ENCODE assay signal across 9 cellular contexts in the genomic region with DNA sequence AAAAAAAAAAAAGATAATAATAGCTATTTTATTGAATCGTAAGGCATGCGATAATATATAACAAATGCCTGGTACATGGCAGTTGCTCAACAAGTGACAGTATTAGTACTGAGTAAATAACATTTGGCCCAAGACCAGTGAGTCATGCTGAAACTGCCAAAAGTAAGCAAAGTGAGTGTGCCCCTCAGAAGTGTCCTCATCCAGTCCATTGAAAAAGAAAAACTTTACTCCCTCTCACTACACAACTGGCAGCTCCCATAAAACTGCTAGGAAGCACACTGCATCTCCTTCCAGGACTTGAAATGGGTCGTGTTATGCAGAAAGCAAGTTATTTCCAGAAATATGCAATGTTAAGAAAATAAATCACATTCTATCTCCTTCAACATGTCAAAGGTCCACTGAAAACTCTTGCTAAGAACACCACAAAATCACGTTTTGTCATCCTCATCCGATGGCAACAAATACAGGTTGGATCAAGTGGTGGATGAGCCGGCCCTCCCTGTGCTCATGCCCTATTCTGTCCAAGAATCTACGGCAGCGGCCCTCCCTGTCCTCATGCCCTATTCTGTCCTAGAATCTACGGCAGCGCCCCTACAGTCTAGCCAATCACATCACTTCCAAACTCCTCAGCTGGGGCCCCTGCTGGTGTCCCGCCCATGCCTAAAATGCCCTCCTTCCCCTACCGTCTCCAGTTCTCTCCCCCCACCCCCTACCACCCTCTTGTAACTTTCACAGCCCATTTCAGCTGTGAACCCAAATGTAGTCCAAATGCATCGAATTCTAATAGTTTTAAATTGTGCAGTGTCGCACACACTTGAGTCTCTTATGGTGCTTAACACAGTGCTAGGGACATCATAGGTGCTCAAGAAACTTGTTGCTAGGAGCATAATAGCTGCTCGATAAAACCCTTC. TPM values are rescaled to one million over a fixed set of nuclear protein-coding genes. Genes with fewer than 3 reads are reported as not detected.
A peak's percentile ranks its signal among the peaks of the same experiment; 100 is the strongest.
DNase-seq lines count a peak whose midpoint lies in the region; ATAC-seq, FAIRE-seq and TF ChIP-seq lines count a peak whose summit lies in the region.
"Had no signal": no experiment of that assay in that cellular context is flagged by ENCODE, and none has a peak within 500 bp of the region (broad histone marks: within the 10 kb centered on the region; RNA-seq: fewer than 3 reads in every experiment).

No MANE protein-coding gene starts in this region.

- in situ Hi-C loops in GM13977 (cut with MboI; ENCODE audit: low pct_unique_long_range_greater_than_20kb, low sequenced_read_pairs, unreplicated experiment) = no loop called here

- H3K27me3 Mint-ChIP-seq in astrocyte (ENCODE audit: low read depth, unreplicated experiment) = no peaks in the 10 kb centered on the region

- TF ChIP-seq RAD21 in A549 (conservative IDR thresholded peaks at IDR 0.05 in 1 of 2, IDR thresholded peaks at IDR 0.05 in 1 of 2) = no peak
- no peak for TF ChIP-seq RAD21 in HCT116 (IDR thresholded peaks at IDR 0.05; ENCODE audit: low read depth)

- no peak for FAIRE-seq in A549 (lab: Jason Lieb, UNC)
- FAIRE-seq in astrocyte (lab: Jason Lieb, UNC) = no peak

- no peaks in the 10 kb centered on the region for H4K20me1 ChIP-seq in HCT116 (ENCODE audit: insufficient read depth)
- H4K20me1 ChIP-seq in astrocyte (ENCODE audit: insufficient read depth, low read length) = peaks cover 21% of the 10 kb centered on the region

- intact Hi-C loops in HCT116 (cut with micrococcal nuclease) = no loop called here

- H3K4me1 Mint-ChIP-seq in astrocyte (ENCODE audit: low read depth, unreplicated experiment) = peaks cover 16% of the 10 kb centered on the region

- POLR2A ChIA-PET in A549 (lab: Yijun Ruan, JAX) (no interaction called here), HCT116 (lab: Charles Lee) (no interaction called here)

- RAD21 ChIA-PET in HCT116 (lab: Charles Lee; ENCODE audit: low non-redundant PET in 1 of 2, low total read pairs in 2 of 2, uncharacterized antibody in 2 of 2, unreplicated experiment in 2 of 2) = interaction anchor here in 1 of 2 experiments (0.7 kb wide), 1 partner anchor 68 kb away, joined by 6 read pairs; no protein-coding TSS in a partner anchor

- H3K4me2 ChIP-seq in A549 (peak overlapping the region; percentile 100), HCT116 (ENCODE audit: low read length) (peak overlapping the region; percentile 100; the same call in 1 of the 2 replicates), astrocyte (ENCODE audit: low read length) (peak overlapping the region; percentile 100)

- CTCF ChIA-PET in A549 (lab: Yijun Ruan, JAX) (interaction anchor here (0.6 to 1.3 kb wide), 4 partner anchors 10 to 835 kb away, joined by 3 read pairs; no protein-coding TSS in a partner anchor), HCT116 (lab: Charles Lee) (no interaction called here)

- H2AFZ ChIP-seq in HCT116 (ENCODE audit: low read depth, low read length, poor library complexity, severe bottlenecking) (no peak overlapping the region), astrocyte (ENCODE audit: low read depth, low read length) (no peak overlapping the region)

- ATAC-seq in A549 (no peak), HCT116 (no peak), HG03045 (IDR thresholded peaks at IDR 0.05; ENCODE audit: unreplicated experiment) (no peak), HG03442 (IDR thresholded peaks at IDR 0.05; ENCODE audit: unreplicated experiment) (no peak)

- H3K9me3 Mint-ChIP-seq in astrocyte (ENCODE audit: unreplicated experiment) = no peaks in the 10 kb centered on the region

- H3K4me3 Mint-ChIP-seq in astrocyte (ENCODE audit: unreplicated experiment) = peak overlapping the region; percentile 89

- no peak overlapping the region for H3K27ac Mint-ChIP-seq in astrocyte (ENCODE audit: unreplicated experiment)

- H3K27ac ChIP-seq in A549 (no peak overlapping the region), HCT116 (ENCODE audit: low read depth, low read length) (no peak overlapping the region), astrocyte (ENCODE audit: low read depth, low read length) (no peak overlapping the region)

- H3K36me3 ChIP-seq in HCT116 (ENCODE audit: control insufficient read depth in 1 of 2, insufficient read depth in 2 of 2, low read length in 2 of 2) = no peaks in the 10 kb centered on the region
- H3K36me3 ChIP-seq in astrocyte (ENCODE audit: insufficient read depth, low read length) = no peaks in the 10 kb centered on the region

- BruUV-seq in HCT116 (replicated peaks; lab: Mats Ljungman, UMichigan) = no TSS peak

- H3K79me2 ChIP-seq in HCT116 (ENCODE audit: insufficient read depth, low read length) = no peaks in the 10 kb centered on the region
- H3K79me2 ChIP-seq in astrocyte (ENCODE audit: insufficient read depth, low read length) = peaks cover 12% of the 10 kb centered on the region

- TF ChIP-seq CTCF in A549 (IDR thresholded peaks at IDR 0.05) (no peak), HCT116 (IDR thresholded peaks at IDR 0.05 in 2 of 3, conservative IDR thresholded peaks at IDR 0.05 in 1 of 3; ENCODE audit: borderline replicate concordance in 1 of 3, insufficient read depth in 1 of 3, low read depth in 2 of 3, low read length in 2 of 3) (no peak), astrocyte (IDR thresholded peaks at IDR 0.05; ENCODE audit: insufficient read depth, low read depth, low read length) (no peak), GM13977 (IDR thresholded peaks at IDR 0.05; ENCODE audit: extremely low read depth, insufficient read depth, missing control alignments) (no peak)

- no peak overlapping the region for H3K9ac ChIP-seq in HCT116 (ENCODE audit: low read length)
- H3K9ac ChIP-seq in astrocyte (ENCODE audit: low read length) = no peak overlapping the region

- H3K9me2 ChIP-seq in HCT116 (ENCODE audit: insufficient read depth) = no peaks in the 10 kb centered on the region

- H3K36me3 Mint-ChIP-seq in astrocyte (ENCODE audit: low read depth, unreplicated experiment) = no peaks in the 10 kb centered on the region

- H3K9me3 ChIP-seq in A549 (no peaks in the 10 kb centered on the region), HCT116 (ENCODE audit: control insufficient read depth in 1 of 2, insufficient read depth in 1 of 2, low read depth in 1 of 2, low read length in 2 of 2) (no peaks in the 10 kb centered on the region), astrocyte (ENCODE audit: insufficient read depth, low read depth, low read length) (no peaks in the 10 kb centered on the region)

- H3K4me3 ChIP-seq in A549 = 0 out of 3 replicates have a peak overlapping the region, but pooled peaks have one; percentile 1
- H3K4me3 ChIP-seq in HCT116 (replicated peaks in 1 of 2; ENCODE audit: low read depth in 1 of 2, low read length in 2 of 2) = no peak overlapping the region
- no peak overlapping the region for H3K4me3 ChIP-seq in astrocyte (ENCODE audit: insufficient read depth, low read depth, low read length)

- peaks cover 22% of the 10 kb centered on the region for H3K4me1 ChIP-seq in A549
- peaks cover 24 to 31% of the 10 kb centered on the region in 2 experiments for H3K4me1 ChIP-seq in HCT116 (ENCODE audit: control insufficient read depth in 1 of 2, insufficient read depth in 2 of 2, low read length in 2 of 2)
- peaks cover 9% of the 10 kb centered on the region for H3K4me1 ChIP-seq in astrocyte (ENCODE audit: insufficient read depth, low read length)

- H3K27me3 ChIP-seq in HCT116 (ENCODE audit: insufficient read depth, low read length) (no peaks in the 10 kb centered on the region), astrocyte (ENCODE audit: insufficient read depth, low read length) (no peaks in the 10 kb centered on the region)

- WGBS in A549 (ENCODE audit: missing lambda C conversion rate) = 59% methylated on average over 15 of the region's 15 CpGs

- DNase-seq in A549 (ENCODE audit: low read depth in 1 of 2, low spot score in 1 of 2) (peak; percentile 30 to 59), HCT116 (ENCODE audit: low read depth, low spot score) (no peak), astrocyte (ENCODE audit: low read depth) (no peak), left kidney (ENCODE audit: low read depth, low spot score) (peak; percentile 43), GM13977 (ENCODE audit: low spot score) (no peak)
- DNase-seq in activated CD4-positive, alpha-beta T cell treated with anti-CD3 and anti-CD28 coated beads, Interleukin-2, amount 50 U/mL, for 1 hour = no peak
- DNase-seq: NCI-H1048 had no signal

- TF ChIP-seq POLR2A in A549 (IDR thresholded peaks at IDR 0.05; ENCODE audit: low read length) = no peak
- no peak for TF ChIP-seq POLR2A in HCT116 (IDR thresholded peaks at IDR 0.05; ENCODE audit: borderline replicate concordance, extremely low read depth, insufficient read depth, insufficient read length)

- no peak for TF ChIP-seq EP300 in A549 (IDR thresholded peaks at IDR 0.05)

TF ChIP-seq in A549, 52 proteins besides CTCF, POLR2A, EP300 and RAD21 (continues in another document):
- no peak for TF ChIP-seq NPAS2 (CRISPR knock-in tag; IDR thresholded peaks at IDR 0.05; ENCODE audit: borderline replicate concordance)
- TF ChIP-seq CEBPB (IDR thresholded peaks at IDR 0.05) = peak; percentile 55 to 81; a peak in 3 of 4 replicates
- peak; percentile 51; the same call in 1 of the 2 replicates for TF ChIP-seq GATA3 (IDR thresholded peaks at IDR 0.05; ENCODE audit: borderline replicate concordance)
- peak; percentile 50; the same call in 1 of the 2 replicates for TF ChIP-seq JUNB (IDR thresholded peaks at IDR 0.05)
- no peak for TF ChIP-seq HOXA7 (CRISPR knock-in tag; IDR thresholded peaks at IDR 0.05)
- no peak for TF ChIP-seq NR3C1 (IDR thresholded peaks at IDR 0.05)
- no peak for TF ChIP-seq EHMT2 (IDR thresholded peaks at IDR 0.05; ENCODE audit: low read depth)
- no peak for TF ChIP-seq TFCP2L1 (CRISPR knock-in tag; IDR thresholded peaks at IDR 0.05)
- no peak for TF ChIP-seq RARB (CRISPR knock-in tag; IDR thresholded peaks at IDR 0.05)

TF ChIP-seq in HCT116, 20 proteins besides CTCF, POLR2A, EP300 and RAD21:
- no peak for TF ChIP-seq SIN3A (IDR thresholded peaks at IDR 0.05; ENCODE audit: low read depth)
- TF ChIP-seq ELF1 (IDR thresholded peaks at IDR 0.05; ENCODE audit: borderline replicate concordance, low read depth) = no peak
- no peak for TF ChIP-seq POLR2AphosphoS5 (IDR thresholded peaks at IDR 0.05; ENCODE audit: low read depth, low read length)
- TF ChIP-seq SP1 (IDR thresholded peaks at IDR 0.05; ENCODE audit: low read depth) = no peak
- no peak for TF ChIP-seq ZNF274 (IDR thresholded peaks at IDR 0.05; ENCODE audit: low read depth, low read length)
- no peak for TF ChIP-seq JUND (IDR thresholded peaks at IDR 0.05)
- TF ChIP-seq CBX3 (IDR thresholded peaks at IDR 0.05; ENCODE audit: low read depth) = no peak
- TF ChIP-seq ZFX (IDR thresholded peaks at IDR 0.05) = no peak
- no peak for TF ChIP-seq EZH2phosphoT487 (IDR thresholded peaks at IDR 0.05; ENCODE audit: borderline replicate concordance)

RNA-seq across cellular contexts. Expression of a gene that starts 12.5 kb away (rescaled TPM):
- polyA plus RNA-seq in A549 (2011; rRNA removed) (4.8 and 7.7 TPM in 2 replicates), A549 (2017; fragmentation: RNase III; extraction: RNeasy Plus Mini Kit Qiagen cat#74134 plus additional on column Dnase treatment) (1.6 to 1.9 TPM (median 1.9 TPM) in 3 replicates)
- polyA plus RNA-seq in A549 (2012; cell fraction: cytosol; rRNA removed) = 2.9 and 4.8 TPM in 2 replicates
- polyA plus RNA-seq in A549 (2012; cell fraction: nucleus; rRNA removed) = 8.1 and 8.2 TPM in 2 replicates
- polyA minus RNA-seq in A549 (2011; rRNA and poly(A)+ RNA removed) = 11.4 and 19.0 TPM in 2 replicates
- total RNA-seq in HCT116 (2021; ENCODE audit: unreplicated experiment) (15.2 TPM), astrocyte (18.0 and 21.3 TPM in 2 replicates)
- polyA plus RNA-seq in HCT116 (2012) = 6.2 and 8.0 TPM in 2 replicates

Comparison
In these comparisons a context has a peak if more than half of its experiments do, and no peak if none do; other contexts are left out.
1. DNase-seq: peak in A549 (2 of 2) and left kidney (single experiment); none in HCT116 (single experiment), astrocyte (single experiment), activated CD4-positive, alpha-beta T cell treated with anti-CD3 and anti-CD28 coated beads, Interleukin-2, amount 50 U/mL, for 1 hour (single experiment) and GM13977 (single experiment).
2. Peak in every context shown above with its lines, with median percentiles within 50 percentile points of each other: H3K4me2 ChIP-seq.